ENCODE assay signal across 8 cellular contexts in the genomic region with DNA sequence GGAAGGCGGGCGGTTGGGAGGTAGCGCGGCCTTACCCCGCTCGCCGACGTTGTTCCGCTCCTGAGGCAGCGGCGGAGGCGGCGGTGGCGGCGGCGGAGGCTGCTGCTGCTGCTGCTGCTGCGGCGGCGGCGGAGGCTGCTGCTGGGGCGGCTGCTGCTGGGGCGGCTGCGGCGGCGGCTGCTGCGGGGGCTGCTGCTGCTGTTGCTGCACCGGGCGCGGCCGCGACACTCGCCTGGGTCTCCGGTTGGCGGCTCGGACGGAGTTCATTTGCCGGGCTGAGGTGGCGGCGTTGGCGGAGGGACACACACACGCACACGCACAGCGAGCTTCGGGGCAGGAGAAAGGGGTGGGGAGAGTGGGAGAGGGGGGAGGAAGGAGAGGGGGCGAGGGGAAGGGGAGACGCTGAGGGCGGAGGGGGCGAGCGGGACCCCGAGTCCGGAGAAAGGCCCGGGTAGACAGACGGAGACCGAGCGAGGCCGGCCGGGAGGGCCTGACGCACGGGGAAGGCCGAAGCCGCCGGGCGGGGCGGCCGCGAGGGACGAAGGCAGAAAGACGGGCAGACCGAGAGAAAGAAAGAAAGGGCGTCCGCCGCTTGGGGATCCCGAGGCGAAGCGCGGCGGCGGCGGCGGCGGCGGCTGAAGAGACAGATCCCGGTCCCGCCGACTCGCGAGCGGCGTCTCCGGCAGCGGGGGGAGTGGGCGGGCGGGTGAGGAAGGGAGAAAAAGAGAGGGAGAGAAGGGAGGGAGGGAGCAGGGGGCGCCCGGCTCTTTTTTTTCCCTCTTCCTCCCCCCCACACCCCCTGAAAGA. TPM values are rescaled to one million over a fixed set of nuclear protein-coding genes. Genes with fewer than 3 reads are reported as not detected.
DNase-seq lines count a peak whose midpoint lies in the region; TF ChIP-seq lines count a peak whose summit lies in the region.

No MANE protein-coding gene starts in this region.

- no peak overlapping the region for H2AK5ac ChIP-seq in H9 (ENCODE audit: insufficient read length, low read length)

- no peaks in the 10 kb centered on the region for H3K27me3 Mint-ChIP-seq in H9 (ENCODE audit: low read depth)

- H3K4me3 ChIP-seq in choroid plexus epithelial cell (ENCODE audit: low read depth, low read length) = peak overlapping the region; percentile 86

- peak overlapping the region; percentile 7 for H2BK12ac ChIP-seq in H9 (ENCODE audit: insufficient read length, low read depth, low read length)

- H2BK15ac ChIP-seq in H9 (ENCODE audit: low read depth, low read length) = no peak overlapping the region

- no peak overlapping the region for H2BK5ac ChIP-seq in H9 (ENCODE audit: insufficient read length, low read length)

- peak overlapping the region; percentile 92 for H3K18ac ChIP-seq in H9 (ENCODE audit: insufficient read length, low read depth, low read length)

- no peak overlapping the region for H4K91ac ChIP-seq in H9 (ENCODE audit: insufficient read length, low read depth, low read length)

- no peak overlapping the region for H3T11ph ChIP-seq in H9 (ENCODE audit: low read length)

- no peaks in the 10 kb centered on the region; the same call in 1 of the 2 replicates for H3K36me3 ChIP-seq in ES-I3 (ENCODE audit: insufficient read depth, low read length)

- peaks cover 23% of the 10 kb centered on the region in 2 experiments for H3K4me1 Mint-ChIP-seq in H9

- peak overlapping the region; percentile 76 for H3K4me2 ChIP-seq in H9 (ENCODE audit: insufficient read depth, insufficient read length, low read length)

- no peak; the same call in 2 of the 3 replicates for TF ChIP-seq CTCF in H9 (conservative IDR thresholded peaks at IDR 0.05)
- no peak for TF ChIP-seq CTCF in choroid plexus epithelial cell (conservative IDR thresholded peaks at IDR 0.05; ENCODE audit: low read depth, low read length)

- H3K14ac ChIP-seq in H9 (ENCODE audit: insufficient read depth, low read length) = peak overlapping the region; percentile 97

- peak overlapping the region; percentile 14 for H2BK120ac ChIP-seq in H9 (ENCODE audit: low read depth, low read length, poor library complexity, severe bottlenecking)

- no peaks in the 10 kb centered on the region for H3K79me1 ChIP-seq in H9 (ENCODE audit: insufficient read depth, low read depth, low read length, poor library complexity, severe bottlenecking)

- H3K27ac ChIP-seq in H9 (ENCODE audit: insufficient read length, low read depth, low read length) = peak overlapping the region; percentile 99

- no peaks in the 10 kb centered on the region for H3K9me3 ChIP-seq in ES-I3 (ENCODE audit: control insufficient read depth, insufficient read depth, low read length)
- H3K9me3 ChIP-seq in H9 (ENCODE audit: control insufficient read depth, low read depth, low read length) = no peaks in the 10 kb centered on the region

- H2BK20ac ChIP-seq in H9 (ENCODE audit: low read depth, low read length, poor library complexity, severe bottlenecking) = no peak overlapping the region

- H3K9me3 Mint-ChIP-seq in H9 = peaks cover 0 to 2% of the 10 kb centered on the region in 2 experiments; a peak in 2 of 5 replicates

- H3K79me2 ChIP-seq in H9 (ENCODE audit: insufficient read depth, low read length) = peaks cover 26% of the 10 kb centered on the region; the same call in 1 of the 2 replicates

- H4K5ac ChIP-seq in H9 (ENCODE audit: insufficient read length, low read depth, low read length) = peak overlapping the region; percentile 81

- peak overlapping the region; percentile 79 to 89 for H3K4me3 Mint-ChIP-seq in H9

- no peaks in the 10 kb centered on the region for H3K27me3 ChIP-seq in H9 (ENCODE audit: insufficient read depth, low read length)

- H3K4me1 ChIP-seq in ES-I3 (ENCODE audit: insufficient read depth, low read length) (no peaks in the 10 kb centered on the region), H9 (ENCODE audit: insufficient read depth, low read length) (no peaks in the 10 kb centered on the region)

- H3K9ac ChIP-seq in ES-I3 (ENCODE audit: low read depth, low read length) (peak overlapping the region; percentile 93), H9 (ENCODE audit: extremely low read depth, insufficient read length, low read length) (peak overlapping the region; percentile 86)

- no peak overlapping the region for H2AFZ ChIP-seq in H9 (ENCODE audit: low read length)

- H3K27ac Mint-ChIP-seq in H9 = peak overlapping the region; percentile 94 to 98 (median 98); a peak in 5 of 7 replicates

- H3K56ac ChIP-seq in H9 (ENCODE audit: insufficient read length, low read depth, low read length) = no peak overlapping the region

- no peaks in the 10 kb centered on the region for H4K20me1 ChIP-seq in H9 (ENCODE audit: control insufficient read depth, insufficient read depth, insufficient read length)

- peak; percentile 34 for DNase-seq in H9
- peak; percentile 79 for DNase-seq in NCI-H146 (lab: John Stamatoyannopoulos, UW)
- DNase-seq in activated CD4-positive, alpha-beta T cell treated with anti-CD3 and anti-CD28 coated beads for 4 hours = peak; percentile 57 to 73
- DNase-seq in choroid plexus epithelial cell (ENCODE audit: low read depth) = peak; percentile 59
- DNase-seq in left kidney (ENCODE audit: low read depth, low spot score) = peak; percentile 85
- peak; percentile 56 for DNase-seq in stimulated activated CD4-positive, alpha-beta T cell treated with anti-CD3 and anti-CD28 coated beads, Interleukin-1b, Interleukin-23, amount 100 ng/mL, for 48 hours
- no peak for DNase-seq in globus pallidus (ENCODE audit: low spot score)

- H3K23ac ChIP-seq in H9 (ENCODE audit: insufficient read length, low read depth, low read length) = no peak overlapping the region

- no peak overlapping the region for H4K8ac ChIP-seq in H9 (replicated peaks; ENCODE audit: insufficient read length, low read depth, low read length)

- H3K4ac ChIP-seq in H9 (ENCODE audit: low read depth, low read length) = no peak overlapping the region; the same call in 1 of the 2 replicates

- WGBS in H9 (ENCODE audit: extremely low coverage, insufficient read length, low lambda C conversion rate) = no CpG with 5 or more reads among the region's 95 CpGs

- peaks cover 17% of the 10 kb centered on the region for H3K23me2 ChIP-seq in H9 (ENCODE audit: insufficient read length, low read depth, low read length, poor library complexity, severe bottlenecking)

- peaks cover 0 to 2% (median 0%) of the 10 kb centered on the region in 3 experiments; a peak in 2 of 7 replicates for H3K36me3 Mint-ChIP-seq in H9 (ENCODE audit: insufficient read depth in 1 of 3, low read depth in 3 of 3)

RNA-seq across cellular contexts. Expression of a gene that starts 0.6 kb away (rescaled TPM):
- total RNA-seq in H9 (2021) = 66.1 and 68.8 TPM in 2 replicates
